35 cellular contexts compared by ENCODE assay signal in genomic region chr11:1172729-1173117, GRCh38. TPM values are rescaled to one million over a fixed set of nuclear protein-coding genes. Genes with fewer than 3 reads are reported as not detected.
"Had no signal": no experiment of that assay in that cellular context is flagged by ENCODE, and none has a peak within 500 bp of the region (broad histone marks: within the 10 kb centered on the region; RNA-seq: fewer than 3 reads in every experiment).

No MANE protein-coding gene starts in this region.

- H3K4me1 ChIP-seq: adrenal gland, body of pancreas, breast epithelium had no signal

- H3K9me3 ChIP-seq: adrenal gland, body of pancreas, breast epithelium had no signal

- DNase-seq: activated B cell treated with CpG ODN at 0.5 μM for 24 hours; activated CD4-positive, alpha-beta memory T cell treated with anti-CD3 and anti-CD28 coated beads for 36 hours; activated CD4-positive, alpha-beta T cell treated with anti-CD3 and anti-CD28 coated beads for 4 hours; activated CD4-positive, alpha-beta T cell treated with anti-CD3 and anti-CD28 coated beads, Interleukin-2, amount 10 ng/mL, durations not matched to agents 24 days and 14 days; activated CD4-positive, alpha-beta T cell treated with anti-CD3 and anti-CD28 coated beads, Interleukin-2, amount 50 U/mL, for 1 hour; activated CD4-positive, alpha-beta T cell treated with anti-CD3 and anti-CD28 coated beads, Interleukin-2, amount 50 U/mL, for 4 hours; activated CD4-positive, CD25-positive, alpha-beta regulatory T cell treated with anti-CD3 and anti-CD28 coated beads, Interleukin-2, amount 50 U/mL, for 72 hours; activated CD8-positive, alpha-beta memory T cell treated with anti-CD3 and anti-CD28 coated beads, Interleukin-2, amount 50 U/mL, for 4 hours; activated CD8-positive, alpha-beta T cell treated with anti-CD3 and anti-CD28 coated beads for 36 hours; activated effector memory CD4-positive, alpha-beta T cell treated with anti-CD3 and anti-CD28 coated beads, Interleukin-2, amount 50 U/mL, for 16 hours; activated gamma-delta T cell treated with Interleukin-2 at 50 U/mL for 16 hours; activated naive CD4-positive, alpha-beta T cell treated with anti-CD3 and anti-CD28 coated beads, Interleukin-2, amount 10 ng/mL, durations not matched to agents 7 days and 5 days; activated naive CD4-positive, alpha-beta T cell treated with Interleukin-2 at 50 U/mL for 16 hours; activated naive CD8-positive, alpha-beta T cell treated with anti-CD3 and anti-CD28 coated beads for 36 hours; activated T-cell treated with anti-CD3 and anti-CD28 coated beads for 4 hours; activated T-cell treated with anti-CD3 and anti-CD28 coated beads, Interleukin-2, amount 50 U/mL, for 1 hour; activated T-cell treated with anti-CD3 and anti-CD28 coated beads, Interleukin-2, amount 50 U/mL, for 4 hours; activated T-cell treated with anti-CD3 and anti-CD28 coated beads, Interleukin-2, amount 50 U/mL, for 72 hours; adrenal gland; amniotic stem cell; aorta; body of pancreas; brain microvascular endothelial cell; central memory CD4-positive, alpha-beta T cell; T-helper 1 cell; T-helper 2 cell; T-helper 9 cell had no signal

- ATAC-seq: activated CD8-positive, alpha-beta T cell treated with anti-CD3 and anti-CD28 coated beads for 36 hours; activated T-cell treated with anti-CD3 and anti-CD28 coated beads, Interleukin-2, amount 50 U/mL, for 4 hours; activated T-cell treated with anti-CD3 and anti-CD28 coated beads, Interleukin-2, amount 50 U/mL, for 72 hours; activated T-helper 17 cell treated with anti-CD3 and anti-CD28 coated beads, Interleukin-2, amount 50 U/mL, for 72 hours; body of pancreas had no signal

- H3K4me3 ChIP-seq: adrenal gland, body of pancreas, breast epithelium had no signal

- FAIRE-seq: astrocyte, TTC549 had no signal

- H3K27ac ChIP-seq: adrenal gland, body of pancreas, brain microvascular endothelial cell, breast epithelium, VCaP had no signal

- H3K36me3 ChIP-seq: adrenal gland, brain microvascular endothelial cell, breast epithelium had no signal

RNA-seq across cellular contexts. Expression of gene MUC5AC, which starts 15.0 kb away (rescaled TPM):
- total RNA-seq: activated B cell treated with CpG ODN at 0.5 μM for 24 hours; activated CD4-positive, alpha-beta memory T cell treated with anti-CD3 and anti-CD28 coated beads for 36 hours; activated CD4-positive, alpha-beta T cell treated with anti-CD3 and anti-CD28 coated beads, Interleukin-2, amount 10 ng/mL, durations not matched to agents 24 days and 14 days; activated CD8-positive, alpha-beta memory T cell treated with anti-CD3 and anti-CD28 coated beads for 36 hours; activated CD8-positive, alpha-beta T cell treated with anti-CD3 and anti-CD28 coated beads for 36 hours; activated naive CD8-positive, alpha-beta T cell treated with anti-CD3 and anti-CD28 coated beads for 36 hours; activated T-cell treated with anti-CD3 and anti-CD28 coated beads, Interleukin-2, amount 50 U/mL, for 72 hours; activated T-helper 1 cell treated with anti-CD3 and anti-CD28 coated beads, Interleukin-12 subunit alpha, Interleukin-12 subunit beta, Interleukin-2, Interleukin-4 antibody, amounts not matched to agents 30 ng/mL and 10 ng/mL and 1 ng/mL, durations not matched to agents 14 hours and 24 hours and 36 hours; activated T-helper 17 cell treated with anti-CD3 and anti-CD28 coated beads, Interleukin-2, amount 50 U/mL, for 72 hours; aorta; astrocyte; breast epithelium; cardiac septum had no signal

RNA-seq across cellular contexts. Expression of gene MUC5B, which starts 50.1 kb away (rescaled TPM):
- total RNA-seq: activated B cell treated with CpG ODN at 0.5 μM for 24 hours; activated CD4-positive, alpha-beta memory T cell treated with anti-CD3 and anti-CD28 coated beads for 36 hours; activated CD4-positive, alpha-beta T cell treated with anti-CD3 and anti-CD28 coated beads, Interleukin-2, amount 10 ng/mL, durations not matched to agents 24 days and 14 days; activated CD8-positive, alpha-beta memory T cell treated with anti-CD3 and anti-CD28 coated beads for 36 hours; activated CD8-positive, alpha-beta T cell treated with anti-CD3 and anti-CD28 coated beads for 36 hours; activated naive CD8-positive, alpha-beta T cell treated with anti-CD3 and anti-CD28 coated beads for 36 hours; activated T-cell treated with anti-CD3 and anti-CD28 coated beads, Interleukin-2, amount 50 U/mL, for 72 hours; activated T-helper 1 cell treated with anti-CD3 and anti-CD28 coated beads, Interleukin-12 subunit alpha, Interleukin-12 subunit beta, Interleukin-2, Interleukin-4 antibody, amounts not matched to agents 30 ng/mL and 10 ng/mL and 1 ng/mL, durations not matched to agents 14 hours and 24 hours and 36 hours; activated T-helper 17 cell treated with anti-CD3 and anti-CD28 coated beads, Interleukin-2, amount 50 U/mL, for 72 hours; aorta; astrocyte; cardiac septum had no signal
